Comparison of ENCODE assay signal across 13 cellular contexts in genomic region chr20:33875055-33875454, GRCh38.
A peak's percentile ranks its signal among the peaks of the same experiment; 100 is the strongest.
DNase-seq lines count a peak whose midpoint lies in the region; ATAC-seq and TF ChIP-seq lines count a peak whose summit lies in the region.
"Had no signal": no experiment of that assay in that cellular context is flagged by ENCODE, and none has a peak within 500 bp of the region (broad histone marks: within the 10 kb centered on the region; RNA-seq: fewer than 3 reads in every experiment).

No MANE protein-coding gene starts in this region.

- no peak overlapping the region for H3K27ac Mint-ChIP-seq in stimulated activated memory B cell treated with anti-CD40 and anti-IgM and Interleukin-4, amounts not matched to agents 10 μg/mL and 1 μg/mL and 100 μg/mL, for 72 hours
- H3K27ac Mint-ChIP-seq: activated CD4-positive, alpha-beta T cell treated with anti-CD3 and anti-CD28 coated beads for 36 hours; CD8-positive, alpha-beta T cell had no signal

- H3K27me3 Mint-ChIP-seq in stimulated activated memory B cell treated with anti-CD40 and anti-IgM and Interleukin-4, amounts not matched to agents 10 μg/mL and 1 μg/mL and 100 μg/mL, for 72 hours: no peaks in the 10 kb centered on the region
- H3K27me3 Mint-ChIP-seq: activated CD4-positive, alpha-beta T cell treated with anti-CD3 and anti-CD28 coated beads for 36 hours had no signal

- in situ Hi-C loops in KBM-7 (cut with MboI; ENCODE audit: low pct_unique_long_range_greater_than_20kb, low sequenced_read_pairs): no loop called here

- TF ChIP-seq POLR2A in erythroblast (IDR thresholded peaks at IDR 0.05; ENCODE audit: low read length): no peak

- peaks cover under 1% of the 10 kb centered on the region for H3K9me3 Mint-ChIP-seq in stimulated activated memory B cell treated with anti-CD40 and anti-IgM and Interleukin-4, amounts not matched to agents 10 μg/mL and 1 μg/mL and 100 μg/mL, for 72 hours

- DNase-seq in KBM-7 (peak; percentile 30), NCI-H1092 treated with DMSO at 0.1 percent for 48 hours (lab: John Stamatoyannopoulos, UW) (no peak), erythroblast (lab: John Stamatoyannopoulos, UW) (no peak)
- no peak for DNase-seq in effector CD4-positive, alpha-beta T cell
- DNase-seq: activated CD4-positive, alpha-beta T cell treated with anti-CD3 and anti-CD28 coated beads for 36 hours; activated effector memory CD4-positive, alpha-beta T cell treated with Interleukin-2 at 50 U/mL for 16 hours; brain microvascular endothelial cell; CD8-positive, alpha-beta T cell; lower lobe of right lung; NCI-H1092 had no signal

- H3K4me3 Mint-ChIP-seq in stimulated activated memory B cell treated with anti-CD40 and anti-IgM and Interleukin-4, amounts not matched to agents 10 μg/mL and 1 μg/mL and 100 μg/mL, for 72 hours: no peak overlapping the region
- H3K4me3 Mint-ChIP-seq: activated CD4-positive, alpha-beta T cell treated with anti-CD3 and anti-CD28 coated beads for 36 hours; CD8-positive, alpha-beta T cell had no signal

- no peaks in the 10 kb centered on the region for H3K36me3 Mint-ChIP-seq in stimulated activated memory B cell treated with anti-CD40 and anti-IgM and Interleukin-4, amounts not matched to agents 10 μg/mL and 1 μg/mL and 100 μg/mL, for 72 hours
- H3K36me3 Mint-ChIP-seq: CD8-positive, alpha-beta T cell had no signal

- H3K4me1 Mint-ChIP-seq in stimulated activated memory B cell treated with anti-CD40 and anti-IgM and Interleukin-4, amounts not matched to agents 10 μg/mL and 1 μg/mL and 100 μg/mL, for 72 hours: peaks cover 10% of the 10 kb centered on the region
- H3K4me1 Mint-ChIP-seq: activated CD4-positive, alpha-beta T cell treated with anti-CD3 and anti-CD28 coated beads for 36 hours had no signal

- peak; percentile 67 for ATAC-seq in GM19025 (IDR thresholded peaks at IDR 0.05; ENCODE audit: low read depth, unreplicated experiment)
- ATAC-seq in HG02623 (IDR thresholded peaks at IDR 0.05; ENCODE audit: unreplicated experiment): peak; percentile 64
- peak; percentile 94 for ATAC-seq in stimulated activated memory B cell treated with anti-CD40 and anti-IgM and Interleukin-4, amounts not matched to agents 10 μg/mL and 1 μg/mL and 100 μg/mL, for 72 hours
- ATAC-seq: activated CD4-positive, alpha-beta T cell treated with anti-CD3 and anti-CD28 coated beads for 36 hours; CD8-positive, alpha-beta T cell had no signal
